8 cellular contexts compared by ENCODE assay signal in the genomic region with DNA sequence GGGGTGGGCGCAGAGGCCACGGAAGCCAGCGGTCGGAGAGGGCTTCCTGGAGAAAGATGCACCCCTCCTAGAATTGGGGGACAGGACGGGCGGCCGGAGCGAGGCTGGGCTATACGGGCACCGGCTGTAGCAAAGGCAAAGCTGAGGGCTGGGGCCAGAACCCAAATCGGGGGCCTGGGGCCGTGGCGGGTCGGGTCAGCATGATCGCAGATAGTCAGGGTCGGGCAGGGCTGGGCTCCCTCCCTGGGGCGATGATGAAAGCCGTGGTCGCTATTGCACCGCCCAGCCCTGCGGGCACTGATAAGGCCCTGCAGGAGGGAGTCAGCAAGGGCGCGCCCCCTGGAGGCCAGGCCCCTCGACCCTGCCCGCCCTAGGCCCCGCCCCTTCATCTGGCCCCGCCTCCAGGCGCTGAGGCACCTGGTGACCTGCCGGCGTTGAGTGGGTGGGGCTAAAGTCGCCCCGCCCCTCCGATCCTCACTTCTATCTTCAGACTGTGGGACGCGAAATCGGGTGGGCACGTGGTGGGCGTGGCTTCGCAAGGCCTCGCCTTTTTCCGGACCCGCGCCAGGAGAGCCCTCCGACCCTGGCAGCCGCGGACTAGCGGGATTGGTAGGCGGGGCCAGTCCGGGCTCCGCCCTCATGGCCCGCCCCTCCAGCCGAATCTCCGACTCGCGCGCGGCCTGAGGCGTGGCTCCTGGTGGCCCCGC. TPM values are rescaled to one million over a fixed set of nuclear protein-coding genes. Genes with fewer than 3 reads are reported as not detected.
DNase-seq lines count a peak whose midpoint lies in the region; ATAC-seq, FAIRE-seq and TF ChIP-seq lines count a peak whose summit lies in the region.

No MANE protein-coding gene starts in this region.

- DNase-seq in GM12892 (ENCODE audit: insufficient read length) (peak; percentile 95), NCI-H1417 treated with DMSO at 0.1 percent for 48 hours (lab: John Stamatoyannopoulos, UW) (peak; percentile 90), cardiac septum (ENCODE audit: low spot score) (peak; percentile 97), pons (ENCODE audit: low spot score) (peak; percentile 87), type B pancreatic cell (ENCODE audit: extremely low spot score, unreplicated experiment) (peak; percentile 97)
- DNase-seq in activated naive CD8-positive, alpha-beta T cell treated with anti-CD3 and anti-CD28 coated beads, Interleukin-2, amount 50 U/mL, for 24 hours: peak; percentile 100

- TF ChIP-seq CTCF in SU-DHL-6 (IDR thresholded peaks at IDR 0.05; ENCODE audit: insufficient read depth, low read length, poor library complexity, severe bottlenecking) (peak; percentile 43), type B pancreatic cell (conservative IDR thresholded peaks at IDR 0.05) (peak; percentile 71)

- H3K4me1 Mint-ChIP-seq in activated naive CD8-positive, alpha-beta T cell treated with anti-CD3 and anti-CD28 coated beads, Interleukin-2, amount 50 U/mL, for 24 hours: peaks cover 60% of the 10 kb centered on the region
- peaks cover 27% of the 10 kb centered on the region for H3K4me1 Mint-ChIP-seq in type B pancreatic cell (ENCODE audit: unreplicated experiment)

- H3K79me2 ChIP-seq in SU-DHL-6 (ENCODE audit: insufficient read depth, low read length): peaks cover 44% of the 10 kb centered on the region

- TF ChIP-seq POLR2A in GM12892 (IDR thresholded peaks at IDR 0.05; ENCODE audit: low read depth, low read length): peak; percentile 59; the same call in 1 of the 2 replicates

- no peaks in the 10 kb centered on the region for H3K36me3 ChIP-seq in SU-DHL-6 (ENCODE audit: low read length)

- FAIRE-seq in GM12892 (lab: Jason Lieb, UNC): no peak

- peak overlapping the region; percentile 6 for H2AFZ ChIP-seq in SU-DHL-6 (ENCODE audit: low read depth, low read length, severe bottlenecking)

- intact Hi-C loops in cardiac septum (cut with DNase I): loop anchor here (5.0 kb wide), 1 partner anchor 42 kb away; no protein-coding TSS in a partner anchor

- no peaks in the 10 kb centered on the region for H3K9me3 Mint-ChIP-seq in activated naive CD8-positive, alpha-beta T cell treated with anti-CD3 and anti-CD28 coated beads, Interleukin-2, amount 50 U/mL, for 24 hours
- no peaks in the 10 kb centered on the region for H3K9me3 Mint-ChIP-seq in type B pancreatic cell

- peak overlapping the region; percentile 52 for H3K4me3 ChIP-seq in SU-DHL-6 (ENCODE audit: insufficient read depth, low read length, poor library complexity, severe bottlenecking)

- no peaks in the 10 kb centered on the region for H3K27me3 Mint-ChIP-seq in activated naive CD8-positive, alpha-beta T cell treated with anti-CD3 and anti-CD28 coated beads, Interleukin-2, amount 50 U/mL, for 24 hours
- peaks cover 26% of the 10 kb centered on the region for H3K27me3 Mint-ChIP-seq in type B pancreatic cell

- peak overlapping the region; percentile 92 for H3K9ac ChIP-seq in SU-DHL-6 (ENCODE audit: low read length)

- H3K27ac Mint-ChIP-seq in activated naive CD8-positive, alpha-beta T cell treated with anti-CD3 and anti-CD28 coated beads, Interleukin-2, amount 50 U/mL, for 24 hours: peak overlapping the region; percentile 97
- H3K27ac Mint-ChIP-seq in type B pancreatic cell: no peak overlapping the region

- no peaks in the 10 kb centered on the region for H3K9me2 ChIP-seq in SU-DHL-6 (replicated peaks; ENCODE audit: insufficient read depth, low read length)

- H3F3A ChIP-seq in SU-DHL-6 (ENCODE audit: insufficient read depth): peaks cover 26% of the 10 kb centered on the region

- H3K27me3 ChIP-seq in SU-DHL-6 (ENCODE audit: low read length): no peaks in the 10 kb centered on the region

- no peaks in the 10 kb centered on the region for H3K9me3 ChIP-seq in SU-DHL-6 (ENCODE audit: insufficient read depth, low read length)

- peak overlapping the region; percentile 91 for H3K27ac ChIP-seq in SU-DHL-6 (ENCODE audit: low read depth, low read length)

- peak; percentile 74 for ATAC-seq in HG02798 (IDR thresholded peaks at IDR 0.05; ENCODE audit: poor library complexity, unreplicated experiment)
- ATAC-seq in activated naive CD8-positive, alpha-beta T cell treated with anti-CD3 and anti-CD28 coated beads, Interleukin-2, amount 50 U/mL, for 24 hours: peak; percentile 72

- peak overlapping the region; percentile 84 for H3K4me3 Mint-ChIP-seq in activated naive CD8-positive, alpha-beta T cell treated with anti-CD3 and anti-CD28 coated beads, Interleukin-2, amount 50 U/mL, for 24 hours
- H3K4me3 Mint-ChIP-seq in type B pancreatic cell: peak overlapping the region; percentile 87

- H3K36me3 Mint-ChIP-seq in activated naive CD8-positive, alpha-beta T cell treated with anti-CD3 and anti-CD28 coated beads, Interleukin-2, amount 50 U/mL, for 24 hours (ENCODE audit: low read depth): peaks cover 15% of the 10 kb centered on the region
- H3K36me3 Mint-ChIP-seq in type B pancreatic cell: no peaks in the 10 kb centered on the region

- H3K4me2 ChIP-seq in SU-DHL-6 (ENCODE audit: low read depth, low read length, poor library complexity, severe bottlenecking): peak overlapping the region; percentile 62

- 0 out of 2 replicates have a peak, but pooled peaks cover 7% of the 10 kb centered on the region for H4K20me1 ChIP-seq in SU-DHL-6 (ENCODE audit: low read depth, low read length)

RNA-seq across cellular contexts. Expression of a gene that starts 0.4 kb away (rescaled TPM):
- polyA plus RNA-seq in GM12892 (2012; ENCODE audit: missing spikeins): 15.8 TPM
- total RNA-seq in cardiac septum (33.7 TPM), type B pancreatic cell (ENCODE audit: low replicate concordance) (2.4 and 5.2 TPM in 2 replicates)

RNA-seq across cellular contexts. Expression of a gene that starts 36.4 kb away (rescaled TPM):
- 1.3 TPM for polyA plus RNA-seq in GM12892 (2012; ENCODE audit: missing spikeins)
- total RNA-seq in cardiac septum (18.6 TPM), type B pancreatic cell (ENCODE audit: low replicate concordance) (25.5 and 27.4 TPM in 2 replicates)

Comparison
In these comparisons a context has a peak if more than half of its experiments do, and no peak if none do; other contexts are left out.
1. Peak in every context shown above with its lines: DNase-seq, ATAC-seq, H3K4me3 ChIP-seq and H3K27ac ChIP-seq.